In the genomic region with DNA sequence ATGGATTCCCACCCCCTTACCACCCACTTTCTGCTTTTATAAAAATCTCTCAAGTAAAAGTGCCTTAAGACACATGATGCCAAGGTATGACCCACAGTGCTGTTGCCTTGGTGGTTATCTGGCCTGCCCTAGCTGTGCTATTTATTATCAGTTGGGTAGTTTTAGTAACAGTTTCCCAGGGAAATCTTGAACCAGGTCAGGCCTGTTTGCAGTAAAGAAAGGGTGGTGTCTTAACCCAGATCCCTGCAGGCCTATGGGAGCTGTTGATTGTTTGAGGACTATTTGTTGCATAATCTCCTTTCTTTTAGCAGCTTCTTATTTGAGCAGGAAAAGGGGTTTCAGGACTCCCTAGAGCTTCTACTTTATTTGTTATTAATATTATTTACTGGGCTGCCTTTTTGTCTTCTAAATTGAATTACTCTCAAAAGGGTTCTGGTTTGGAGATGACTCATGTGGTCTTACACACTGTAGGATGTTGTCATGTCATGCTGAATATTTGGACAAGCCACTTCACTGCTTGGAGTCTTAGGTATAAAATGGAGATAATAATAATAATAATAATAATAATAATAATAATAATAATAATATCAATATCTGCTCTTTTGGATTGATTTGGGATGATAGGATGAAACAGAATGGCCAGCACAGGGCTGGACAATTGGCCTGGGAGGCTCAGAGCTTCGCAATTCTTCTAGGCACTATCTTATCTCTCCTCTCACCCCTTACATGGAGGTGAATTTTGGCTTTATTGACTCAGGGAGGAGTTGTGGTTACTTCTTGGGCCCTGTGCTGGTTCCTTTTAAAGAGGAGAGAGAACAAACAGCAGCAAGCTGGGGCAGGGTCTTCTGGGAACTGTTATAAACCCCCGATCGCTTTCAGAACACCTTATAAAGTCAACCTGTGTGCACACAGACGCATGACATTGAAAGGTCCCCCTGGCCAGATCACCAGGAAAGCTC, we compare ENCODE assay signal across 20 cellular contexts.
"Had no signal": no experiment of that assay in that cellular context is flagged by ENCODE, and none has a peak within 500 bp of the region (broad histone marks: within the 10 kb centered on the region; RNA-seq: fewer than 3 reads in every experiment).

No MANE protein-coding gene starts in this region.

- H3K36me3 Mint-ChIP-seq: activated naive CD4-positive, alpha-beta T cell treated with anti-CD3 and anti-CD28 coated beads, Interleukin-2, amount 50 U/mL, for 24 hours; naive thymus-derived CD4-positive, alpha-beta T cell; neural progenitor cell had no signal

- H3K9me3 ChIP-seq: ascending aorta, esophagus muscularis mucosa, ovary, sigmoid colon, tibial nerve, uterus had no signal

- H3K4me2 ChIP-seq: neural progenitor cell had no signal

- H2AFZ ChIP-seq: neural progenitor cell had no signal

- H3K27ac ChIP-seq: ascending aorta, esophagus muscularis mucosa, foreskin keratinocyte, neural progenitor cell, tibial nerve, uterus, WERI-Rb-1 had no signal

- H3K4me1 Mint-ChIP-seq: activated naive CD4-positive, alpha-beta T cell treated with anti-CD3 and anti-CD28 coated beads, Interleukin-2, amount 50 U/mL, for 24 hours; naive thymus-derived CD4-positive, alpha-beta T cell had no signal

- H3K9ac ChIP-seq: neural progenitor cell had no signal

- H3K4me3 ChIP-seq: ascending aorta, esophagus muscularis mucosa, neural progenitor cell, ovary, sigmoid colon, tibial nerve, uterus had no signal

- H3K9me3 Mint-ChIP-seq: activated naive CD4-positive, alpha-beta T cell treated with anti-CD3 and anti-CD28 coated beads, Interleukin-2, amount 50 U/mL, for 24 hours; dendritic cell treated with granulocyte-macrophage colony-stimulating factor and Interleukin-4, amounts not matched to agents 40 ng/mL and 50 ng/mL, for 4 days; naive thymus-derived CD4-positive, alpha-beta T cell; neural progenitor cell had no signal

- H3K27me3 ChIP-seq: ascending aorta, esophagus muscularis mucosa, neural progenitor cell, ovary, sigmoid colon, tibial nerve, uterus had no signal

- ATAC-seq: foreskin keratinocyte; naive thymus-derived CD4-positive, alpha-beta T cell had no signal

- H3K27ac Mint-ChIP-seq: activated naive CD4-positive, alpha-beta T cell treated with anti-CD3 and anti-CD28 coated beads, Interleukin-2, amount 50 U/mL, for 24 hours; dendritic cell treated with granulocyte-macrophage colony-stimulating factor and Interleukin-4, amounts not matched to agents 40 ng/mL and 50 ng/mL, for 4 days; naive thymus-derived CD4-positive, alpha-beta T cell; neural progenitor cell had no signal

- H3K36me3 ChIP-seq: ascending aorta, esophagus muscularis mucosa, neural progenitor cell, ovary, sigmoid colon, tibial nerve, uterus, WERI-Rb-1 had no signal

- DNase-seq: activated CD4-positive, alpha-beta T cell treated with anti-CD3 and anti-CD28 coated beads, Interleukin-2, amount 50 U/mL, for 48 hours; activated gamma-delta T cell; effector CD8-positive, alpha-beta T cell; foreskin keratinocyte; head of caudate nucleus; naive thymus-derived CD4-positive, alpha-beta T cell; ovary; sigmoid colon; stimulated activated CD4-positive, alpha-beta T cell treated with anti-CD3 and anti-CD28 coated beads, Interleukin-12 subunit alpha, Interleukin-12 subunit beta, amount 100 ng/mL, for 4 hours; stimulated activated CD4-positive, alpha-beta T cell treated with anti-CD3 and anti-CD28 coated beads, Interleukin-1b, Interleukin-23, amount 100 ng/mL, for 48 hours; stimulated activated CD8-positive, alpha-beta memory T cell treated with anti-CD3 and anti-CD28 coated beads, Interleukin-4, amount 100 ng/mL, for 48 hours; stimulated activated naive CD4-positive, alpha-beta T cell; uterus; WERI-Rb-1 had no signal

- H3K4me3 Mint-ChIP-seq: activated naive CD4-positive, alpha-beta T cell treated with anti-CD3 and anti-CD28 coated beads, Interleukin-2, amount 50 U/mL, for 24 hours; dendritic cell treated with granulocyte-macrophage colony-stimulating factor and Interleukin-4, amounts not matched to agents 40 ng/mL and 50 ng/mL, for 4 days; naive thymus-derived CD4-positive, alpha-beta T cell; neural progenitor cell had no signal

- H3K4me1 ChIP-seq: ascending aorta, foreskin keratinocyte, neural progenitor cell, sigmoid colon, tibial nerve, uterus had no signal
